15 cellular contexts compared by ENCODE assay signal in genomic region chr1:221780175-221780574, GRCh38. TPM values are rescaled to one million over a fixed set of nuclear protein-coding genes. Genes with fewer than 3 reads are reported as not detected.
DNase-seq lines count a peak whose midpoint lies in the region; ATAC-seq, FAIRE-seq and TF ChIP-seq lines count a peak whose summit lies in the region.
"Had no signal": no experiment of that assay in that cellular context is flagged by ENCODE, and none has a peak within 500 bp of the region (broad histone marks: within the 10 kb centered on the region; RNA-seq: fewer than 3 reads in every experiment).

No MANE protein-coding gene starts in this region.

- H3K4me1 ChIP-seq in CD4-positive, CD25-positive, alpha-beta regulatory T cell (ENCODE audit: control insufficient read depth, insufficient read depth, low read length, poor library complexity, severe bottlenecking), result peaks cover 57% of the 10 kb centered on the region
- no peaks in the 10 kb centered on the region for H3K4me1 ChIP-seq in A673 (ENCODE audit: insufficient read depth, low read length, poor library complexity, severe bottlenecking)

- peaks cover 31 to 82% (median 48%) of the 10 kb centered on the region in 4 donors for H3K4me1 Mint-ChIP-seq in CD4-positive, CD25-positive, alpha-beta regulatory T cell
- H3K4me1 Mint-ChIP-seq in activated naive CD8-positive, alpha-beta T cell treated with anti-CD3 and anti-CD28 coated beads, Interleukin-2, amount 50 U/mL, for 24 hours, result peaks cover 96% of the 10 kb centered on the region
- peaks cover 87 to 93% of the 10 kb centered on the region in 2 donors for H3K4me1 Mint-ChIP-seq in natural killer cell treated with Interleukin-12 subunit alpha and Interleukin-12 subunit beta and Interleukin-15 and Interleukin-18, amount 100 ng/mL, for 72 hours (ENCODE audit: low read depth in 2 of 2)

- CTCF ChIA-PET in HEK293T (lab: Yijun Ruan, JAX) (no interaction called here), A673 (lab: Charles Lee) (no interaction called here)

- H3K27ac ChIP-seq in CD4-positive, CD25-positive, alpha-beta regulatory T cell (ENCODE audit: insufficient read depth, low read length, poor library complexity, severe bottlenecking), result no peak overlapping the region
- H3K27ac ChIP-seq in A673 (ENCODE audit: low read depth, low read length, poor library complexity, severe bottlenecking), result no peak overlapping the region

- no peaks in the 10 kb centered on the region for H3K9me3 Mint-ChIP-seq in CD4-positive, CD25-positive, alpha-beta regulatory T cell
- peaks cover under 1% of the 10 kb centered on the region for H3K9me3 Mint-ChIP-seq in activated naive CD8-positive, alpha-beta T cell treated with anti-CD3 and anti-CD28 coated beads, Interleukin-2, amount 50 U/mL, for 24 hours
- no peaks in the 10 kb centered on the region for H3K9me3 Mint-ChIP-seq in natural killer cell treated with Interleukin-12 subunit alpha and Interleukin-12 subunit beta and Interleukin-15 and Interleukin-18, amount 100 ng/mL, for 72 hours
- H3K9me3 Mint-ChIP-seq: GM23338 had no signal

- intact Hi-C loops in A673 (cut with micrococcal nuclease; ENCODE audit: unreplicated experiment), result no loop called here

- DNase-seq in CD4-positive, CD25-positive, alpha-beta regulatory T cell, result no peak
- no peak for DNase-seq in GM19239 (ENCODE audit: insufficient read length, low spot score)
- DNase-seq in activated naive CD8-positive, alpha-beta T cell treated with anti-CD3 and anti-CD28 coated beads, Interleukin-2, amount 50 U/mL, for 24 hours, result no peak
- DNase-seq in natural killer cell treated with Interleukin-12 subunit alpha and Interleukin-12 subunit beta and Interleukin-15 and Interleukin-18, amount 100 ng/mL, for 72 hours (ENCODE audit: low spot score), result no peak
- DNase-seq in HEK293T (ENCODE audit: extremely low spot score), result no peak
- DNase-seq in NCI-H524 treated with DMSO at 0.1 percent for 48 hours (lab: John Stamatoyannopoulos, UW), result no peak
- DNase-seq in A673 (ENCODE audit: low spot score), result no peak
- DNase-seq: Calu3, DMS53, KG1, NCI-H1048, NCI-H1436 treated with DMSO at 0.1 percent for 48 hours, NCI-H2081, NCI-H510A treated with DMSO at 0.1 percent for 48 hours had no signal

- no peak for ATAC-seq in CD4-positive, CD25-positive, alpha-beta regulatory T cell (ENCODE audit: low read depth in 2 of 2)
- ATAC-seq in activated naive CD8-positive, alpha-beta T cell treated with anti-CD3 and anti-CD28 coated beads, Interleukin-2, amount 50 U/mL, for 24 hours, result no peak
- no peak for ATAC-seq in natural killer cell treated with Interleukin-12 subunit alpha and Interleukin-12 subunit beta and Interleukin-15 and Interleukin-18, amount 100 ng/mL, for 72 hours
- ATAC-seq: GM23338 had no signal

- FAIRE-seq in GM19239 (lab: Jason Lieb, UNC), result peak; percentile 81

- no peaks in the 10 kb centered on the region for H3K36me3 Mint-ChIP-seq in CD4-positive, CD25-positive, alpha-beta regulatory T cell
- no peaks in the 10 kb centered on the region for H3K36me3 Mint-ChIP-seq in activated naive CD8-positive, alpha-beta T cell treated with anti-CD3 and anti-CD28 coated beads, Interleukin-2, amount 50 U/mL, for 24 hours (ENCODE audit: low read depth)
- H3K36me3 Mint-ChIP-seq in natural killer cell treated with Interleukin-12 subunit alpha and Interleukin-12 subunit beta and Interleukin-15 and Interleukin-18, amount 100 ng/mL, for 72 hours, result no peaks in the 10 kb centered on the region

- no peaks in the 10 kb centered on the region for H3K27me3 ChIP-seq in CD4-positive, CD25-positive, alpha-beta regulatory T cell (ENCODE audit: control insufficient read depth, insufficient read depth, low read length)
- no peaks in the 10 kb centered on the region for H3K27me3 ChIP-seq in A673 (replicated peaks; ENCODE audit: insufficient read depth, low read depth, low read length, poor library complexity)

- H3K27me3 Mint-ChIP-seq in CD4-positive, CD25-positive, alpha-beta regulatory T cell, result no peaks in the 10 kb centered on the region
- H3K27me3 Mint-ChIP-seq in activated naive CD8-positive, alpha-beta T cell treated with anti-CD3 and anti-CD28 coated beads, Interleukin-2, amount 50 U/mL, for 24 hours, result peaks cover 2% of the 10 kb centered on the region
- no peaks in the 10 kb centered on the region for H3K27me3 Mint-ChIP-seq in natural killer cell treated with Interleukin-12 subunit alpha and Interleukin-12 subunit beta and Interleukin-15 and Interleukin-18, amount 100 ng/mL, for 72 hours

- peak overlapping the region in 2 of 3 donors; percentile 75 to 89 for H3K27ac Mint-ChIP-seq in CD4-positive, CD25-positive, alpha-beta regulatory T cell
- peak overlapping the region; percentile 92 for H3K27ac Mint-ChIP-seq in activated naive CD8-positive, alpha-beta T cell treated with anti-CD3 and anti-CD28 coated beads, Interleukin-2, amount 50 U/mL, for 24 hours
- peak overlapping the region; percentile 75 to 99 for H3K27ac Mint-ChIP-seq in natural killer cell treated with Interleukin-12 subunit alpha and Interleukin-12 subunit beta and Interleukin-15 and Interleukin-18, amount 100 ng/mL, for 72 hours
- H3K27ac Mint-ChIP-seq: GM23338 had no signal

- no peaks in the 10 kb centered on the region for H3K36me3 ChIP-seq in CD4-positive, CD25-positive, alpha-beta regulatory T cell (ENCODE audit: control insufficient read depth, insufficient read depth, low read length)
- no peaks in the 10 kb centered on the region for H3K36me3 ChIP-seq in A673 (ENCODE audit: insufficient read depth, low read length, poor library complexity, severe bottlenecking)

- POLR2A ChIA-PET in HEK293T (lab: Yijun Ruan, JAX), result no interaction called here
- POLR2A ChIA-PET in A673 (lab: Charles Lee; ENCODE audit: low non-redundant PET), result no interaction called here

- H3K4me3 ChIP-seq in CD4-positive, CD25-positive, alpha-beta regulatory T cell (ENCODE audit: low read depth, low read length), result no peak overlapping the region
- H3K4me3 ChIP-seq in A673 (ENCODE audit: low read depth, low read length, poor library complexity, severe bottlenecking), result no peak overlapping the region
- H3K4me3 ChIP-seq: GM23338 had no signal

- no peak for TF ChIP-seq CTCF in A673 (conservative IDR thresholded peaks at IDR 0.05; ENCODE audit: low read depth, low read length)

- no TSS peak for BruUV-seq in A673 (replicated peaks; lab: Mats Ljungman, UMichigan)

- no peaks in the 10 kb centered on the region for H3K9me3 ChIP-seq in CD4-positive, CD25-positive, alpha-beta regulatory T cell (ENCODE audit: control insufficient read depth in 2 of 2, low read length in 2 of 2)
- H3K9me3 ChIP-seq in A673 (ENCODE audit: low read depth, low read length, poor library complexity, severe bottlenecking), result no peaks in the 10 kb centered on the region

- H3K4me3 Mint-ChIP-seq in CD4-positive, CD25-positive, alpha-beta regulatory T cell, result no peak overlapping the region
- H3K4me3 Mint-ChIP-seq in activated naive CD8-positive, alpha-beta T cell treated with anti-CD3 and anti-CD28 coated beads, Interleukin-2, amount 50 U/mL, for 24 hours, result no peak overlapping the region
- peak overlapping the region; percentile 64 for H3K4me3 Mint-ChIP-seq in natural killer cell treated with Interleukin-12 subunit alpha and Interleukin-12 subunit beta and Interleukin-15 and Interleukin-18, amount 100 ng/mL, for 72 hours
- H3K4me3 Mint-ChIP-seq: GM23338 had no signal

TF ChIP-seq in HEK293T, 16 proteins besides CTCF, POLR2A, EP300 and RAD21:
- TF ChIP-seq ARNT (IDR thresholded peaks at IDR 0.05) (no peak), TARDBP (IDR thresholded peaks at IDR 0.05) (no peak), PKNOX1 (IDR thresholded peaks at IDR 0.05) (no peak), FOXM1 (IDR thresholded peaks at IDR 0.05; ENCODE audit: borderline replicate concordance) (no peak), FOXA1 (IDR thresholded peaks at IDR 0.05) (no peak), SUZ12 (IDR thresholded peaks at IDR 0.05) (no peak), HDGF (IDR thresholded peaks at IDR 0.05; ENCODE audit: borderline replicate concordance) (no peak), NFRKB (IDR thresholded peaks at IDR 0.05) (no peak), CTBP1 (IDR thresholded peaks at IDR 0.05; ENCODE audit: borderline replicate concordance) (no peak), ZNF384 (IDR thresholded peaks at IDR 0.05) (no peak), FOXK2 (IDR thresholded peaks at IDR 0.05) (no peak), LEF1 (IDR thresholded peaks at IDR 0.05; ENCODE audit: borderline replicate concordance) (no peak), L3MBTL2 (conservative IDR thresholded peaks at IDR 0.05) (no peak), BHLHE40 (IDR thresholded peaks at IDR 0.05; ENCODE audit: borderline replicate concordance) (no peak), ELF4 (IDR thresholded peaks at IDR 0.05) (no peak), SP1 (IDR thresholded peaks at IDR 0.05) (no peak)

RNA-seq across cellular contexts. Expression of gene DUSP10, which starts 38.3 kb away (rescaled TPM):
- 251 TPM for total RNA-seq in CD4-positive, CD25-positive, alpha-beta regulatory T cell
- polyA plus RNA-seq in CD4-positive, CD25-positive, alpha-beta regulatory T cell, result 10 to 100 TPM; 30.7 to 42.4 (median 36.1) TPM
- 10 to 100 TPM; 43.3 to 85.2 TPM for total RNA-seq in natural killer cell treated with Interleukin-12 subunit alpha and Interleukin-12 subunit beta and Interleukin-15 and Interleukin-18, amount 100 ng/mL, for 72 hours
- 0.17 TPM in 1 of 2 replicates, not detected in the other for total RNA-seq in A673 (2021)

Comparison
In these comparisons a context has a peak if more than half of its experiments do, and no peak if none do; other contexts are left out.
1. RNA of gene DUSP10, which starts 38.3 kb away (total RNA-seq): 251 TPM in CD4-positive, CD25-positive, alpha-beta regulatory T cell (single experiment) and 43.3 to 85.2 TPM in natural killer cell treated with Interleukin-12 subunit alpha and Interleukin-12 subunit beta and Interleukin-15 and Interleukin-18, amount 100 ng/mL, for 72 hours; 0.17 TPM in A673; every median in the first group is over 10 times any median in the second.
2. Peak in every context shown above with its lines, with median percentiles within 50 percentile points of each other: H3K27ac Mint-ChIP-seq.